24 cellular contexts compared by ENCODE assay signal in the genomic region with DNA sequence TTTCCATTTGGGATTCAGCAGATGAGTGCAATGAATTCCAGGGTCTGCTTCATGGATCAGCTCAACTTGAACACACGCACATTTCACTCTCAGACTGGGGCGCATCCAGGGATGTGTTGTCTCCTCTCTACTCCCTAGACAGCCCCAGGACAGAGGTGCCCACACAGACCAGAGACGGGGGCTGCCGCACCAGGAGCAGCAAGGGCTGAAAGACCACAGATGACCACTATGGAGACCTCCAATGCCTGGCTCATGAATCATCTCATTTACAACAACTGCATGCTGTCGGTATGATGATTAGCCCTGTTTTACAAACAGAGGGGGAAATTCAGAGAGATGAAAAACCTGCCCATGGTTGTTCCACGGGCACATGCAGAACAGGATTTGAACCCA.
A peak's percentile ranks its signal among the peaks of the same experiment; 100 is the strongest.
DNase-seq lines count a peak whose midpoint lies in the region; ATAC-seq and TF ChIP-seq lines count a peak whose summit lies in the region.
"Had no signal": no experiment of that assay in that cellular context is flagged by ENCODE, and none has a peak within 500 bp of the region (broad histone marks: within the 10 kb centered on the region; RNA-seq: fewer than 3 reads in every experiment).

No MANE protein-coding gene starts in this region.

- H2AK5ac ChIP-seq in neuronal stem cell (ENCODE audit: low read depth, low read length): no peak overlapping the region

- H3K4me1 Mint-ChIP-seq in activated T-cell treated with anti-CD3 and anti-CD28 coated beads, Interleukin-2, amount 50 U/mL, for 72 hours (ENCODE audit: low read depth): no peaks in the 10 kb centered on the region
- no peaks in the 10 kb centered on the region for H3K4me1 Mint-ChIP-seq in mesothelial cell of epicardium

- H4K20me1 ChIP-seq in hepatocyte (ENCODE audit: insufficient read depth, poor library complexity, severe bottlenecking): no peaks in the 10 kb centered on the region
- H4K20me1 ChIP-seq: BLaER1 had no signal

- TF ChIP-seq CTCF in hepatocyte (IDR thresholded peaks at IDR 0.05; ENCODE audit: poor library complexity): no peak
- no peak for TF ChIP-seq CTCF in mesothelial cell of epicardium (IDR thresholded peaks at IDR 0.05; ENCODE audit: unreplicated experiment)

- no peak overlapping the region for H4K91ac ChIP-seq in neuronal stem cell (ENCODE audit: low read depth, low read length, poor library complexity)

- peaks cover 5% of the 10 kb centered on the region for H3K79me1 ChIP-seq in neuronal stem cell (ENCODE audit: low read depth, low read length)

- no peak for ATAC-seq in activated T-cell treated with anti-CD3 and anti-CD28 coated beads, Interleukin-2, amount 50 U/mL, for 72 hours (replicated peaks in 1 of 2)
- ATAC-seq: GM23338 had no signal

- H3K4me3 Mint-ChIP-seq in activated T-cell treated with anti-CD3 and anti-CD28 coated beads, Interleukin-2, amount 50 U/mL, for 72 hours: no peak overlapping the region
- no peak overlapping the region for H3K4me3 Mint-ChIP-seq in mesothelial cell of epicardium
- H3K4me3 Mint-ChIP-seq: CD4-positive, alpha-beta T cell; GM23338 had no signal

- WGBS in hepatocyte (ENCODE audit: low lambda C conversion rate, missing lambda C conversion rate): 83% methylated on average over 6 of the region's 6 CpGs
- WGBS in neuronal stem cell (ENCODE audit: extremely low coverage in 2 of 2, insufficient read length in 2 of 2, insufficient replicate concordance in 1 of 2), 2 donors: no CpG with 5 or more reads among the region's 6 CpGs

- H2BK5ac ChIP-seq in neuronal stem cell (ENCODE audit: low read length): no peak overlapping the region

- H3K27ac ChIP-seq in hepatocyte (peak overlapping the region; percentile 4), neuronal stem cell (replicated peaks; ENCODE audit: low read length) (no peak overlapping the region)
- H3K27ac ChIP-seq: BLaER1 had no signal

- no peak overlapping the region for H3K27ac Mint-ChIP-seq in activated T-cell treated with anti-CD3 and anti-CD28 coated beads, Interleukin-2, amount 50 U/mL, for 72 hours
- no peak overlapping the region for H3K27ac Mint-ChIP-seq in mesothelial cell of epicardium
- H3K27ac Mint-ChIP-seq: CD4-positive, alpha-beta T cell; GM23338 had no signal

- no peak overlapping the region for H2BK120ac ChIP-seq in neuronal stem cell (ENCODE audit: low read depth, low read length)

- H3K36me3 Mint-ChIP-seq in activated T-cell treated with anti-CD3 and anti-CD28 coated beads, Interleukin-2, amount 50 U/mL, for 72 hours (ENCODE audit: insufficient read depth in 2 of 2): no peaks in the 10 kb centered on the region
- H3K36me3 Mint-ChIP-seq in mesothelial cell of epicardium: no peaks in the 10 kb centered on the region

- no peak overlapping the region for H2BK12ac ChIP-seq in neuronal stem cell (ENCODE audit: low read length)

- H2AFZ ChIP-seq in hepatocyte (no peak overlapping the region), neuronal stem cell (ENCODE audit: low read length) (no peak overlapping the region)
- H2AFZ ChIP-seq: GM23338 had no signal

- H3K14ac ChIP-seq in neuronal stem cell (ENCODE audit: low read length): no peak overlapping the region

- H2BK15ac ChIP-seq in neuronal stem cell (ENCODE audit: low read length): no peak overlapping the region

- H3K4me3 ChIP-seq in hepatocyte (no peak overlapping the region), neuronal stem cell (ENCODE audit: low read length in 2 of 2) (no peak overlapping the region)
- H3K4me3 ChIP-seq: BLaER1, GM23338, HAP-1, MG63 had no signal

- H3K4me2 ChIP-seq in hepatocyte (no peak overlapping the region), neuronal stem cell (ENCODE audit: insufficient read depth, low read length, poor library complexity, severe bottlenecking) (no peak overlapping the region)
- H3K4me2 ChIP-seq: BLaER1, GM23338, SK-N-SH had no signal

- no peak overlapping the region for H4K8ac ChIP-seq in neuronal stem cell (ENCODE audit: low read depth, low read length)

- H3K23ac ChIP-seq in neuronal stem cell (ENCODE audit: low read depth, low read length, poor library complexity): no peak overlapping the region

- H3K9ac ChIP-seq in neuronal stem cell (ENCODE audit: low read depth, low read length, poor library complexity): no peak overlapping the region
- H3K9ac ChIP-seq: BLaER1, SK-N-SH had no signal

- H3K4me1 ChIP-seq in hepatocyte (ENCODE audit: insufficient read depth) (peaks cover 6% of the 10 kb centered on the region), neuronal stem cell (ENCODE audit: control insufficient read depth in 2 of 2, insufficient read depth in 1 of 2, low read depth in 1 of 2, low read length in 2 of 2) (peaks cover 0 to 4% of the 10 kb centered on the region in 2 donors)
- H3K4me1 ChIP-seq: BLaER1, HAP-1 had no signal

- H3K9me2 ChIP-seq in hepatocyte (replicated peaks; ENCODE audit: insufficient read depth): no peaks in the 10 kb centered on the region
- H3K9me2 ChIP-seq: SK-N-SH had no signal

- no peaks in the 10 kb centered on the region for H3K79me2 ChIP-seq in hepatocyte

- no peak overlapping the region for H3K4ac ChIP-seq in neuronal stem cell (ENCODE audit: low read length)

- peaks cover 0 to 4% of the 10 kb centered on the region in 2 donors for H3K9me3 Mint-ChIP-seq in activated T-cell treated with anti-CD3 and anti-CD28 coated beads, Interleukin-2, amount 50 U/mL, for 72 hours
- no peaks in the 10 kb centered on the region for H3K9me3 Mint-ChIP-seq in mesothelial cell of epicardium
- H3K9me3 Mint-ChIP-seq: CD4-positive, alpha-beta T cell had no signal

- no peak overlapping the region for H3K18ac ChIP-seq in neuronal stem cell (ENCODE audit: low read length)

- H3K36me3 ChIP-seq in hepatocyte (replicated peaks; ENCODE audit: insufficient read depth, low read depth) (no peaks in the 10 kb centered on the region), neuronal stem cell (replicated peaks in 1 of 2; ENCODE audit: control insufficient read depth in 2 of 2, insufficient read depth in 2 of 2, low read length in 2 of 2) (no peaks in the 10 kb centered on the region)
- H3K36me3 ChIP-seq: BLaER1, HAP-1, MG63 had no signal

- no peaks in the 10 kb centered on the region for H3K27me3 Mint-ChIP-seq in activated T-cell treated with anti-CD3 and anti-CD28 coated beads, Interleukin-2, amount 50 U/mL, for 72 hours (ENCODE audit: low read depth)
- no peaks in the 10 kb centered on the region for H3K27me3 Mint-ChIP-seq in mesothelial cell of epicardium (ENCODE audit: low read depth)

- H3K27me3 ChIP-seq in hepatocyte (peaks cover 3% of the 10 kb centered on the region), neuronal stem cell (ENCODE audit: control insufficient read depth in 3 of 3, insufficient read depth in 3 of 3, low read depth in 1 of 3, low read length in 3 of 3) (no peaks in the 10 kb centered on the region)
- H3K27me3 ChIP-seq: BLaER1, MG63 had no signal

- no peaks in the 10 kb centered on the region for H3K9me3 ChIP-seq in hepatocyte (ENCODE audit: low read depth)
- H3K9me3 ChIP-seq in neuronal stem cell (replicated peaks in 1 of 2; ENCODE audit: control insufficient read depth in 2 of 2, insufficient read depth in 1 of 2, low read depth in 1 of 2, low read length in 2 of 2): peaks cover 0 to 5% of the 10 kb centered on the region in 2 donors
- H3K9me3 ChIP-seq: HAP-1, MG63, SK-N-SH had no signal

- DNase-seq in LHCN-M2 (ENCODE audit: low read depth): peak; percentile 5
- peak; percentile 74 for DNase-seq in astrocyte of the hippocampus (ENCODE audit: low read depth, low spot score)
- no peak for DNase-seq in hepatocyte (ENCODE audit: low spot score)
- DNase-seq in neuronal stem cell (ENCODE audit: low spot score): no peak
- no peak for DNase-seq in activated T-cell treated with anti-CD3 and anti-CD28 coated beads, Interleukin-2, amount 50 U/mL, for 72 hours
- DNase-seq in stimulated activated naive CD4-positive, alpha-beta T cell (lab: John Stamatoyannopoulos, UW): no peak
- DNase-seq in mesothelial cell of epicardium (ENCODE audit: low spot score in 2 of 2, unreplicated experiment in 2 of 2): no peak
- DNase-seq: CD4-positive, alpha-beta T cell; COR-L47; DMS79; Karpas-422; MG63; NCI-H1048; NCI-H1417 treated with DMSO at 0.1 percent for 48 hours; NCI-H1930; NCI-H226; NCI-H510A treated with DMSO at 0.1 percent for 48 hours; NCI-H774; NK-92 treated with Interleukin-12 subunit alpha and Interleukin-12 subunit beta, amount 100 ng/mL, for 24 hours; SIG-M5; SK-N-SH had no signal

Comparison
In these comparisons a context has a peak if more than half of its experiments do, and no peak if none do; other contexts are left out.
1. DNase-seq: peak in LHCN-M2 (single experiment) and astrocyte of the hippocampus (single experiment); none in hepatocyte (single experiment), neuronal stem cell (single experiment), activated T-cell treated with anti-CD3 and anti-CD28 coated beads, Interleukin-2, amount 50 U/mL, for 72 hours (0 of 2), stimulated activated naive CD4-positive, alpha-beta T cell (0 of 6) and mesothelial cell of epicardium (0 of 2).